ENCODE assay signal across 8 cellular contexts in the genomic region with DNA sequence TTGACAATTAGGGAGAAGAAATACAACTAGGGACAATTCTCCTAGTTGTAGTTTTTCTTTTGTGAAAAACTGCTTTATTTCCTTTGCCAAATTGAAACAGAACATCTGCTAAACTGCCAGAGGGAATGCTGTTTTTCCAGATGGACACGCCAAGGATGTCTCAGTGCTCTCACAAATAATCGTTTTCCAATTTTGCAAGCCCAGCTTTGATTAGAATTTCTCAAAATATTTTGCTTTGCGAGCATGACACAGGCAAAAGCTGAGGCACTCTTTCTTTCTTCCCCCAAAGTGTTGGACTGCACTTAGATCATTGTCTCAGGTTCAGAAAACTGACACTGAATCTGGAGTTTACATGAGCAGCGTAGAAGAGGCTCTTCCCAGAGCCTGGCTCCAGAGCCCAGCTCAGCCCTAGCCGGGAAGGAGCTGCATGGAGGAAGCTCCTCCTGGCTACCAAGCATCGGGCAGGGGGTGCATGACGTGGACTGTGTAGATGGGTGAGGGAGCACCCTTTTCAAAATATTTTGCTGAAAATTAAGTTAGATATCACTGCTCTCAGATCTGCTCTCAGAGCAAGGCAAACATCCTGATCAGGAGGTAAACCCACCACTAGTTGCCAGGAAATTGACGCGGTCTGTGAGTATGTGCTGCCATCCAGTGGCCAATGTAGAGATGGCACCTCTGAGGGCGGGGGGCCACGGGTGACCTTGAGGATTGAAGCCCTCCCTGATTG.
A peak's percentile ranks its signal among the peaks of the same experiment; 100 is the strongest.
DNase-seq lines count a peak whose midpoint lies in the region; ATAC-seq lines count a peak whose summit lies in the region.

No MANE protein-coding gene starts in this region.

- H3K9me3 Mint-ChIP-seq in activated CD4-positive, alpha-beta T cell treated with anti-CD3 and anti-CD28 coated beads, Interleukin-2, amount 10 ng/mL, durations not matched to agents 7 days and 5 days, result peaks cover 3% of the 10 kb centered on the region
- H3K9me3 Mint-ChIP-seq in memory B cell, result no peaks in the 10 kb centered on the region

- H3K4me1 Mint-ChIP-seq in activated CD4-positive, alpha-beta T cell treated with anti-CD3 and anti-CD28 coated beads, Interleukin-2, amount 10 ng/mL, durations not matched to agents 7 days and 5 days, result peaks cover 37% of the 10 kb centered on the region
- H3K4me1 Mint-ChIP-seq in memory B cell, result peaks cover 13% of the 10 kb centered on the region

- H3K36me3 Mint-ChIP-seq in activated CD4-positive, alpha-beta T cell treated with anti-CD3 and anti-CD28 coated beads, Interleukin-2, amount 10 ng/mL, durations not matched to agents 7 days and 5 days (ENCODE audit: low read depth), result peaks cover 10% of the 10 kb centered on the region
- H3K36me3 Mint-ChIP-seq in memory B cell, result no peaks in the 10 kb centered on the region

- POLR2A ChIA-PET in activated CD4-positive, alpha-beta T cell treated with anti-CD3 and anti-CD28 coated beads, Interleukin-2, amount 10 ng/mL, durations not matched to agents 7 days and 5 days (lab: Charles Lee), result no interaction called here

- H3K4me3 Mint-ChIP-seq in activated CD4-positive, alpha-beta T cell treated with anti-CD3 and anti-CD28 coated beads, Interleukin-2, amount 10 ng/mL, durations not matched to agents 7 days and 5 days, result no peak overlapping the region
- H3K4me3 Mint-ChIP-seq in memory B cell, result no peak overlapping the region

- peaks cover 52% of the 10 kb centered on the region for H3K27me3 Mint-ChIP-seq in activated CD4-positive, alpha-beta T cell treated with anti-CD3 and anti-CD28 coated beads, Interleukin-2, amount 10 ng/mL, durations not matched to agents 7 days and 5 days
- H3K27me3 Mint-ChIP-seq in memory B cell, result peaks cover 5% of the 10 kb centered on the region

- ATAC-seq in HG02623 (IDR thresholded peaks at IDR 0.05; ENCODE audit: unreplicated experiment) (peak; percentile 85), memory B cell (ENCODE audit: low read depth) (peak; percentile 70)

- CTCF ChIA-PET in activated CD4-positive, alpha-beta T cell treated with anti-CD3 and anti-CD28 coated beads, Interleukin-2, amount 10 ng/mL, durations not matched to agents 7 days and 5 days (lab: Charles Lee), result interaction anchor here (0.6 to 1.5 kb wide), 9 partner anchors 9 to 318 kb away, joined by 3 to 8 read pairs (median 4); no protein-coding TSS in a partner anchor

- DNase-seq in NCI-H2081 (lab: John Stamatoyannopoulos, UW) (peak; percentile 24 to 28), NCI-H2081 treated with DMSO at 0.1 percent for 48 hours (lab: John Stamatoyannopoulos, UW) (no peak), NCI-H2029 (lab: John Stamatoyannopoulos, UW) (peak; percentile 29), dermis microvascular lymphatic vessel endothelial cell (ENCODE audit: low read depth in 2 of 2) (peak; percentile 11 to 37), memory B cell (ENCODE audit: low spot score in 2 of 2) (peak; percentile 58 to 74)
- DNase-seq in activated CD4-positive, alpha-beta T cell treated with anti-CD3 and anti-CD28 coated beads, Interleukin-2, amount 10 ng/mL, durations not matched to agents 7 days and 5 days, result peak; percentile 72
- DNase-seq in stimulated activated CD8-positive, alpha-beta memory T cell treated with anti-CD3 and anti-CD28 coated beads, Interleukin-12 subunit alpha, Interleukin-12 subunit beta, amount 100 ng/mL, for 24 hours (ENCODE audit: extremely low read depth), result peak; percentile 14

- H3K27ac Mint-ChIP-seq in activated CD4-positive, alpha-beta T cell treated with anti-CD3 and anti-CD28 coated beads, Interleukin-2, amount 10 ng/mL, durations not matched to agents 7 days and 5 days, result no peak overlapping the region
- no peak overlapping the region for H3K27ac Mint-ChIP-seq in memory B cell
